17 cellular contexts compared by ENCODE assay signal in genomic region chr6:13318821-13319220, GRCh38. TPM values are rescaled to one million over a fixed set of nuclear protein-coding genes. Genes with fewer than 3 reads are reported as not detected.
DNase-seq lines count a peak whose midpoint lies in the region; TF ChIP-seq lines count a peak whose summit lies in the region.
"Had no signal": no experiment of that assay in that cellular context is flagged by ENCODE, and none has a peak within 500 bp of the region (broad histone marks: within the 10 kb centered on the region; RNA-seq: fewer than 3 reads in every experiment).

No MANE protein-coding gene starts in this region.

- H3K27ac ChIP-seq in esophagus muscularis mucosa (replicated peaks in 1 of 4), result no peak overlapping the region
- H3K27ac ChIP-seq: 22Rv1, A549, C4-2B had no signal

- H3K4me3 Mint-ChIP-seq in Caco-2 (ENCODE audit: unreplicated experiment) (peak overlapping the region; percentile 33), Calu3 (ENCODE audit: low read depth, unreplicated experiment) (no peak overlapping the region), glutamatergic neuron (ENCODE audit: unreplicated experiment) (no peak overlapping the region)
- H3K4me3 Mint-ChIP-seq: CD4-positive, alpha-beta T cell; HFFc6 had no signal

- intact Hi-C loops in Caco-2 (cut with micrococcal nuclease; ENCODE audit: unreplicated experiment), result no loop called here
- intact Hi-C loops in esophagus muscularis mucosa (cut with DNase I), result no loop called here
- intact Hi-C loops in Calu3 (cut with micrococcal nuclease; ENCODE audit: unreplicated experiment), result no loop called here

- CTCF ChIA-PET in Caco-2 (lab: Charles Lee), result no interaction called here
- CTCF ChIA-PET in Calu3 (lab: Charles Lee), result interaction anchor here (0.7 kb wide), 1 partner anchor 10 kb away, joined by 5 read pairs; no protein-coding TSS in a partner anchor

- H3K9me3 ChIP-seq in Caco-2, result peaks cover 3% of the 10 kb centered on the region; the same call in 1 of the 2 replicates
- H3K9me3 ChIP-seq in esophagus muscularis mucosa, result no peaks in the 10 kb centered on the region
- H3K9me3 ChIP-seq: A549 had no signal

- H3K36me3 ChIP-seq in Caco-2 (ENCODE audit: control insufficient read depth, insufficient read depth, low read length) (no peaks in the 10 kb centered on the region; the same call in 1 of the 2 replicates), esophagus muscularis mucosa (peaks cover 71 to 99% (median 91%) of the 10 kb centered on the region in 4 donors)

- H3K4me1 ChIP-seq in Caco-2 (peaks cover 71% of the 10 kb centered on the region), esophagus muscularis mucosa (no peaks in the 10 kb centered on the region)
- H3K4me1 ChIP-seq: A549 had no signal

- TF ChIP-seq EP300 in esophagus muscularis mucosa (IDR thresholded peaks at IDR 0.05), result no peak

- TF ChIP-seq CTCF in Caco-2 (IDR thresholded peaks at IDR 0.05; ENCODE audit: insufficient read depth in 1 of 2, low read depth in 1 of 2, low read length in 1 of 2, severe bottlenecking in 1 of 2, unreplicated experiment in 1 of 2), result no peak
- TF ChIP-seq CTCF in esophagus muscularis mucosa (IDR thresholded peaks at IDR 0.05), result no peak
- no peak for TF ChIP-seq CTCF in Calu3 (IDR thresholded peaks at IDR 0.05; ENCODE audit: unreplicated experiment)
- TF ChIP-seq CTCF in glutamatergic neuron (IDR thresholded peaks at IDR 0.05; ENCODE audit: partially characterized antibody, unreplicated experiment), result no peak

- H3K27ac Mint-ChIP-seq in Caco-2 (ENCODE audit: unreplicated experiment) (peak overlapping the region; percentile 73), Calu3 (ENCODE audit: unreplicated experiment) (no peak overlapping the region), glutamatergic neuron (ENCODE audit: unreplicated experiment) (no peak overlapping the region)
- H3K27ac Mint-ChIP-seq: CD4-positive, alpha-beta T cell; HFFc6 had no signal

- H3K27me3 Mint-ChIP-seq in Caco-2 (ENCODE audit: insufficient read depth, unreplicated experiment), result no peaks in the 10 kb centered on the region
- no peaks in the 10 kb centered on the region for H3K27me3 Mint-ChIP-seq in Calu3 (ENCODE audit: unreplicated experiment)
- H3K27me3 Mint-ChIP-seq in glutamatergic neuron (ENCODE audit: unreplicated experiment), result no peaks in the 10 kb centered on the region
- H3K27me3 Mint-ChIP-seq: CD4-positive, alpha-beta T cell had no signal

- H3K9me3 Mint-ChIP-seq in Caco-2 (ENCODE audit: unreplicated experiment) (no peaks in the 10 kb centered on the region), Calu3 (ENCODE audit: low read depth, unreplicated experiment) (no peaks in the 10 kb centered on the region), glutamatergic neuron (ENCODE audit: unreplicated experiment) (no peaks in the 10 kb centered on the region)
- H3K9me3 Mint-ChIP-seq: CD4-positive, alpha-beta T cell; HFFc6 had no signal

- WGBS in esophagus muscularis mucosa, result 96% methylated on average over 2 of the region's 2 CpGs

- BruUV-seq in Caco-2 (replicated peaks; lab: Mats Ljungman, UMichigan) (no TSS peak), Calu3 (replicated peaks; lab: Mats Ljungman, UMichigan) (no TSS peak)

- no peak for TF ChIP-seq POLR2A in esophagus muscularis mucosa (IDR thresholded peaks at IDR 0.05; ENCODE audit: low read depth)

- H3K4me3 ChIP-seq in Caco-2 (ENCODE audit: low read depth, low read length), result no peak overlapping the region
- H3K4me3 ChIP-seq in esophagus muscularis mucosa, result no peak overlapping the region
- H3K4me3 ChIP-seq: A549 had no signal

- H3K36me3 Mint-ChIP-seq in Caco-2 (ENCODE audit: insufficient read depth, unreplicated experiment) (peaks cover 96% of the 10 kb centered on the region), Calu3 (ENCODE audit: insufficient read depth, unreplicated experiment) (no peaks in the 10 kb centered on the region), glutamatergic neuron (ENCODE audit: unreplicated experiment) (no peaks in the 10 kb centered on the region)

- H3K27me3 ChIP-seq in Caco-2 (replicated peaks; ENCODE audit: control insufficient read depth, insufficient read depth, low read length) (no peaks in the 10 kb centered on the region), esophagus muscularis mucosa (no peaks in the 10 kb centered on the region)

- DNase-seq in Caco-2, result no peak
- DNase-seq in esophagus muscularis mucosa (ENCODE audit: extremely low spot score), result peak; percentile 26
- peak; percentile 82 for DNase-seq in kidney tubule cell (ENCODE audit: low spot score)
- peak; percentile 84 for DNase-seq in renal cortical epithelial cell (ENCODE audit: low read depth)
- no peak for DNase-seq in Calu3
- DNase-seq in stimulated activated CD4-positive, alpha-beta T cell treated with anti-CD3 and anti-CD28 coated beads, Interleukin-4, amount 100 ng/mL, for 24 hours, result no peak
- DNase-seq in glutamatergic neuron, result no peak
- DNase-seq: AML-193; CD4-positive, alpha-beta T cell; DMS79 treated with DMSO at 0.1 percent for 48 hours; GF-D8; GOT3; H7; HFFc6 had no signal

- POLR2A ChIA-PET in Caco-2 (lab: Charles Lee), result no interaction called here

- peaks cover 27% of the 10 kb centered on the region for H3K4me1 Mint-ChIP-seq in Caco-2 (ENCODE audit: low read depth, unreplicated experiment)
- no peaks in the 10 kb centered on the region for H3K4me1 Mint-ChIP-seq in Calu3 (ENCODE audit: low read depth, unreplicated experiment)
- H3K4me1 Mint-ChIP-seq in glutamatergic neuron (ENCODE audit: low read depth, unreplicated experiment), result no peaks in the 10 kb centered on the region

RNA-seq across cellular contexts. Expression of gene TBC1D7, which starts 9.5 kb away (rescaled TPM):
- total RNA-seq in Caco-2 (2022) (132 and 152 TPM in 2 replicates), esophagus muscularis mucosa (10 to 100 TPM in 1 of 4 donors, 1 to 10 TPM in 3; 5.5 to 12.5 (median 8.4) TPM), renal cortical epithelial cell (18.2 and 18.4 TPM in 2 replicates), Calu3 (2022) (12.6 and 13.2 TPM in 2 replicates), glutamatergic neuron (ENCODE audit: unreplicated experiment) (39.9 TPM)

Comparison
In these comparisons a context has a peak if more than half of its experiments do, and no peak if none do; other contexts are left out.
1. DNase-seq: peak in esophagus muscularis mucosa (single experiment), kidney tubule cell (single experiment) and renal cortical epithelial cell (single experiment); none in Caco-2 (0 of 2), Calu3 (single experiment), stimulated activated CD4-positive, alpha-beta T cell treated with anti-CD3 and anti-CD28 coated beads, Interleukin-4, amount 100 ng/mL, for 24 hours (single experiment) and glutamatergic neuron (single experiment).